Comparison of ENCODE assay signal across 1 cellular context in the genomic region with DNA sequence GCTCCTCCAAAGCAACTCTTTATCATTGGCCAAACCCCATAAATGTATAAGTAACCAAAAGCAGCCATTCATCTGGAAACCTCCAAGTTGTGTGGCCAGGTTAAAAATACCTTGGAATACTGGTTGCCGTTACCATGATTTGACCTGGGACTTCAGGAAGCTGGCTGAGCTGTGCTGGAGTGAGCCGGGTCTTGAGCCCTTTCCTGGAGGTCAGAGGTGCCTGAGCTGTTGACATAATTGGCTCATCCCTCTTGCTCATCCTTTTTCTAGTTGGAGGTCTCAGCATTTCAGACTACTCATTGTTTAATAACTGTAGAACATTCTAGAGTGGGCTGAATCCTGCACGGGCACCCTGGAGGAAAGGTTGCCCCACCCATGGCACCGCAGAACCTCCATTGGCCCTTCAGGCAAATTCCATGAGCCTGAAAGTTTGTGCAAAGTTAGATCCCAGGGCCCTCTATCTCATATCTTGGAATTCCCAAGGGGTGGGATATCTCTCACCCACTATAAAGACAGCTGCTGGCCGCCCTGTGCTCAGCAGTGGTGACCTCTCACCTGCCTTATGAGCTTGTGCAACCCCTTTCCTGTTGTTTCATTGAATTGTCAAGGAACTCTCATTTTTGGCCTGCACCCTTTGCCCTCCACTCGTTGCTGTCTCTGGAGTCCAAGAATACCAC.
TF ChIP-seq lines count a peak whose summit lies in the region.

No MANE protein-coding gene starts in this region.

TF ChIP-seq in liver, 16 proteins besides CTCF, POLR2A, EP300 and RAD21 (continued from another document):
- TF ChIP-seq RXRA (IDR thresholded peaks at IDR 0.05) (peak; percentile 11 to 35), SP1 (IDR thresholded peaks at IDR 0.05) (no peak), JUND (IDR thresholded peaks at IDR 0.05) (no peak)
